ENCODE assay signal across 17 cellular contexts in the genomic region with DNA sequence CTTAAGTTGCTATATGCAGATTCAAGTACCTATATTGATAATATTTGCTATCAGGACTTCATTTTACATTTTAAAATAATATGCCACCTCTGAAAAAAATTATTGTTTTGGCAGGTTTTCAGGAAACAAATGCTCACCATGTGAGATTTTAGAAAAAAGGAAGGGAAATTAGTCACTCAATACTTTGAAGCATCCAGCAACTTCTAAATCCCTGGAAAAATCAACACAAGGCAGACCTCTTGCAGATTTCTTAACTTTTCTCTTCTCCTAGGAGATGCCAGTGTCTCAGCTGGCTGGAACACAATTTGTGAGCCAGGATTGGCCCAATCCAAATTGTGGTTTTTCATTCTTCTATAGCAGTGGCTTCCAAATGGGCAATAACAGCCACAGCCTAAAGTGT. TPM values are rescaled to one million over a fixed set of nuclear protein-coding genes. Genes with fewer than 3 reads are reported as not detected.
DNase-seq lines count a peak whose midpoint lies in the region; ATAC-seq and TF ChIP-seq lines count a peak whose summit lies in the region.
"Had no signal": no experiment of that assay in that cellular context is flagged by ENCODE, and none has a peak within 500 bp of the region (broad histone marks: within the 10 kb centered on the region; RNA-seq: fewer than 3 reads in every experiment).

No MANE protein-coding gene starts in this region.

- no peaks in the 10 kb centered on the region for H3K36me3 Mint-ChIP-seq in activated CD8-positive, alpha-beta memory T cell treated with anti-CD3 and anti-CD28 coated beads, Interleukin-2, amount 10 ng/mL, durations not matched to agents 7 days and 5 days
- no peaks in the 10 kb centered on the region for H3K36me3 Mint-ChIP-seq in activated T-helper 1 cell treated with anti-CD3 and anti-CD28 coated beads, Interleukin-12 subunit alpha, Interleukin-12 subunit beta, Interleukin-2, Interleukin-4 antibody, amounts not matched to agents 30 ng/mL and 10 ng/mL and 1 ng/mL, durations not matched to agents 14 hours and 24 hours and 36 hours (ENCODE audit: low read depth)
- no peaks in the 10 kb centered on the region for H3K36me3 Mint-ChIP-seq in WTC11

- CTCF ChIA-PET in activated CD8-positive, alpha-beta memory T cell treated with anti-CD3 and anti-CD28 coated beads, Interleukin-2, amount 10 ng/mL, durations not matched to agents 7 days and 5 days (lab: Charles Lee): no interaction called here
- CTCF ChIA-PET in WTC11 (lab: Charles Lee): no interaction called here

- H3K4me3 Mint-ChIP-seq in activated CD8-positive, alpha-beta memory T cell treated with anti-CD3 and anti-CD28 coated beads, Interleukin-2, amount 10 ng/mL, durations not matched to agents 7 days and 5 days: no peak overlapping the region
- H3K4me3 Mint-ChIP-seq in activated T-helper 1 cell treated with anti-CD3 and anti-CD28 coated beads, Interleukin-12 subunit alpha, Interleukin-12 subunit beta, Interleukin-2, Interleukin-4 antibody, amounts not matched to agents 30 ng/mL and 10 ng/mL and 1 ng/mL, durations not matched to agents 14 hours and 24 hours and 36 hours: no peak overlapping the region
- no peak overlapping the region for H3K4me3 Mint-ChIP-seq in WTC11

- peaks cover 24% of the 10 kb centered on the region for H3K27me3 Mint-ChIP-seq in activated CD8-positive, alpha-beta memory T cell treated with anti-CD3 and anti-CD28 coated beads, Interleukin-2, amount 10 ng/mL, durations not matched to agents 7 days and 5 days
- peaks cover 8% of the 10 kb centered on the region for H3K27me3 Mint-ChIP-seq in activated T-helper 1 cell treated with anti-CD3 and anti-CD28 coated beads, Interleukin-12 subunit alpha, Interleukin-12 subunit beta, Interleukin-2, Interleukin-4 antibody, amounts not matched to agents 30 ng/mL and 10 ng/mL and 1 ng/mL, durations not matched to agents 14 hours and 24 hours and 36 hours (ENCODE audit: insufficient read depth)
- no peaks in the 10 kb centered on the region; the same call in 1 of the 2 replicates for H3K27me3 Mint-ChIP-seq in WTC11 (ENCODE audit: low read depth)

- no peak for ATAC-seq in activated CD8-positive, alpha-beta memory T cell treated with anti-CD3 and anti-CD28 coated beads, Interleukin-2, amount 10 ng/mL, durations not matched to agents 7 days and 5 days
- no peak for ATAC-seq in HG02840 (IDR thresholded peaks at IDR 0.05; ENCODE audit: low FRiP score, unreplicated experiment)
- no peak for ATAC-seq in WTC11

- DNase-seq in AG08395 (ENCODE audit: low spot score): peak; percentile 42
- peak; percentile 16 for DNase-seq in LHCN-M2 (ENCODE audit: low read depth)
- DNase-seq in dermis blood vessel endothelial cell: peak; percentile 57
- peak; percentile 24 for DNase-seq in fibroblast of the conjunctiva (ENCODE audit: low read depth)
- no peak for DNase-seq in activated CD8-positive, alpha-beta memory T cell treated with anti-CD3 and anti-CD28 coated beads, Interleukin-2, amount 10 ng/mL, durations not matched to agents 7 days and 5 days
- DNase-seq in activated T-helper 1 cell treated with anti-CD3 and anti-CD28 coated beads, Interleukin-12 subunit alpha, Interleukin-12 subunit beta, Interleukin-2, Interleukin-4 antibody, amounts not matched to agents 30 ng/mL and 10 ng/mL and 1 ng/mL, durations not matched to agents 14 hours and 24 hours and 36 hours (ENCODE audit: low spot score): no peak
- DNase-seq in WTC11 (ENCODE audit: low spot score): no peak
- DNase-seq: C1 segment of cervical spinal cord, IMR-90, Karpas-422, NCI-H1105 treated with DMSO at 0.1 percent for 48 hours, NCI-H1694 treated with DMSO at 0.1 percent for 48 hours, NCI-H2107, NCI-H2227 treated with DMSO at 0.1 percent for 48 hours, NCI-H524, SJCRH30 had no signal

- no peaks in the 10 kb centered on the region for H3K9me3 Mint-ChIP-seq in activated CD8-positive, alpha-beta memory T cell treated with anti-CD3 and anti-CD28 coated beads, Interleukin-2, amount 10 ng/mL, durations not matched to agents 7 days and 5 days (ENCODE audit: low read depth)
- no peaks in the 10 kb centered on the region for H3K9me3 Mint-ChIP-seq in activated T-helper 1 cell treated with anti-CD3 and anti-CD28 coated beads, Interleukin-12 subunit alpha, Interleukin-12 subunit beta, Interleukin-2, Interleukin-4 antibody, amounts not matched to agents 30 ng/mL and 10 ng/mL and 1 ng/mL, durations not matched to agents 14 hours and 24 hours and 36 hours
- no peaks in the 10 kb centered on the region for H3K9me3 Mint-ChIP-seq in WTC11

- no peaks in the 10 kb centered on the region for H3K4me1 Mint-ChIP-seq in activated CD8-positive, alpha-beta memory T cell treated with anti-CD3 and anti-CD28 coated beads, Interleukin-2, amount 10 ng/mL, durations not matched to agents 7 days and 5 days
- H3K4me1 Mint-ChIP-seq in activated T-helper 1 cell treated with anti-CD3 and anti-CD28 coated beads, Interleukin-12 subunit alpha, Interleukin-12 subunit beta, Interleukin-2, Interleukin-4 antibody, amounts not matched to agents 30 ng/mL and 10 ng/mL and 1 ng/mL, durations not matched to agents 14 hours and 24 hours and 36 hours (ENCODE audit: low read depth): no peaks in the 10 kb centered on the region
- H3K4me1 Mint-ChIP-seq in WTC11: no peaks in the 10 kb centered on the region

- intact Hi-C loops in activated T-helper 1 cell treated with anti-CD3 and anti-CD28 coated beads, Interleukin-12 subunit alpha, Interleukin-12 subunit beta, Interleukin-2, Interleukin-4 antibody, amounts not matched to agents 30 ng/mL and 10 ng/mL and 1 ng/mL, durations not matched to agents 14 hours and 24 hours and 36 hours (cut with micrococcal nuclease): no loop called here

- H3K27ac Mint-ChIP-seq in activated CD8-positive, alpha-beta memory T cell treated with anti-CD3 and anti-CD28 coated beads, Interleukin-2, amount 10 ng/mL, durations not matched to agents 7 days and 5 days: no peak overlapping the region
- no peak overlapping the region for H3K27ac Mint-ChIP-seq in activated T-helper 1 cell treated with anti-CD3 and anti-CD28 coated beads, Interleukin-12 subunit alpha, Interleukin-12 subunit beta, Interleukin-2, Interleukin-4 antibody, amounts not matched to agents 30 ng/mL and 10 ng/mL and 1 ng/mL, durations not matched to agents 14 hours and 24 hours and 36 hours
- no peak overlapping the region for H3K27ac Mint-ChIP-seq in WTC11

- POLR2A ChIA-PET in WTC11 (lab: Charles Lee): no interaction called here

- no peak for TF ChIP-seq CTCF in WTC11 (IDR thresholded peaks at IDR 0.05)

TF ChIP-seq in WTC11, 78 proteins besides CTCF, POLR2A, EP300 and RAD21 (continues in another document):
- TF ChIP-seq, protein P1, sequence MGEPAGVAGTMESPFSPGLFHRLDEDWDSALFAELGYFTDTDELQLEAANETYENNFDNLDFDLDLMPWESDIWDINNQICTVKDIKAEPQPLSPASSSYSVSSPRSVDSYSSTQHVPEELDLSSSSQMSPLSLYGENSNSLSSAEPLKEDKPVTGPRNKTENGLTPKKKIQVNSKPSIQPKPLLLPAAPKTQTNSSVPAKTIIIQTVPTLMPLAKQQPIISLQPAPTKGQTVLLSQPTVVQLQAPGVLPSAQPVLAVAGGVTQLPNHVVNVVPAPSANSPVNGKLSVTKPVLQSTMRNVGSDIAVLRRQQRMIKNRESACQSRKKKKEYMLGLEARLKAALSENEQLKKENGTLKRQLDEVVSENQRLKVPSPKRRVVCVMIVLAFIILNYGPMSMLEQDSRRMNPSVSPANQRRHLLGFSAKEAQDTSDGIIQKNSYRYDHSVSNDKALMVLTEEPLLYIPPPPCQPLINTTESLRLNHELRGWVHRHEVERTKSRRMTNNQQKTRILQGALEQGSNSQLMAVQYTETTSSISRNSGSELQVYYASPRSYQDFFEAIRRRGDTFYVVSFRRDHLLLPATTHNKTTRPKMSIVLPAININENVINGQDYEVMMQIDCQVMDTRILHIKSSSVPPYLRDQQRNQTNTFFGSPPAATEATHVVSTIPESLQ (CRISPR knock-in tag; IDR thresholded peaks at IDR 0.05): no peak
- TF ChIP-seq, protein P2, sequence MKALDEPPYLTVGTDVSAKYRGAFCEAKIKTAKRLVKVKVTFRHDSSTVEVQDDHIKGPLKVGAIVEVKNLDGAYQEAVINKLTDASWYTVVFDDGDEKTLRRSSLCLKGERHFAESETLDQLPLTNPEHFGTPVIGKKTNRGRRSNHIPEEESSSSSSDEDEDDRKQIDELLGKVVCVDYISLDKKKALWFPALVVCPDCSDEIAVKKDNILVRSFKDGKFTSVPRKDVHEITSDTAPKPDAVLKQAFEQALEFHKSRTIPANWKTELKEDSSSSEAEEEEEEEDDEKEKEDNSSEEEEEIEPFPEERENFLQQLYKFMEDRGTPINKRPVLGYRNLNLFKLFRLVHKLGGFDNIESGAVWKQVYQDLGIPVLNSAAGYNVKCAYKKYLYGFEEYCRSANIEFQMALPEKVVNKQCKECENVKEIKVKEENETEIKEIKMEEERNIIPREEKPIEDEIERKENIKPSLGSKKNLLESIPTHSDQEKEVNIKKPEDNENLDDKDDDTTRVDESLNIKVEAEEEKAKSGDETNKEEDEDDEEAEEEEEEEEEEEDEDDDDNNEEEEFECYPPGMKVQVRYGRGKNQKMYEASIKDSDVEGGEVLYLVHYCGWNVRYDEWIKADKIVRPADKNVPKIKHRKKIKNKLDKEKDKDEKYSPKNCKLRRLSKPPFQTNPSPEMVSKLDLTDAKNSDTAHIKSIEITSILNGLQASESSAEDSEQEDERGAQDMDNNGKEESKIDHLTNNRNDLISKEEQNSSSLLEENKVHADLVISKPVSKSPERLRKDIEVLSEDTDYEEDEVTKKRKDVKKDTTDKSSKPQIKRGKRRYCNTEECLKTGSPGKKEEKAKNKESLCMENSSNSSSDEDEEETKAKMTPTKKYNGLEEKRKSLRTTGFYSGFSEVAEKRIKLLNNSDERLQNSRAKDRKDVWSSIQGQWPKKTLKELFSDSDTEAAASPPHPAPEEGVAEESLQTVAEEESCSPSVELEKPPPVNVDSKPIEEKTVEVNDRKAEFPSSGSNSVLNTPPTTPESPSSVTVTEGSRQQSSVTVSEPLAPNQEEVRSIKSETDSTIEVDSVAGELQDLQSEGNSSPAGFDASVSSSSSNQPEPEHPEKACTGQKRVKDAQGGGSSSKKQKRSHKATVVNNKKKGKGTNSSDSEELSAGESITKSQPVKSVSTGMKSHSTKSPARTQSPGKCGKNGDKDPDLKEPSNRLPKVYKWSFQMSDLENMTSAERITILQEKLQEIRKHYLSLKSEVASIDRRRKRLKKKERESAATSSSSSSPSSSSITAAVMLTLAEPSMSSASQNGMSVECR (CRISPR knock-in tag; IDR thresholded peaks at IDR 0.05; ENCODE audit: borderline replicate concordance): no peak
- TF ChIP-seq NR3C1 (CRISPR knock-in tag; conservative IDR thresholded peaks at IDR 0.05; ENCODE audit: low read depth): no peak
- TF ChIP-seq JAZF1 (CRISPR knock-in tag; IDR thresholded peaks at IDR 0.05): no peak

RNA-seq across cellular contexts. Expression of gene THOC1, which starts 27.9 kb away (rescaled TPM):
- total RNA-seq in LHCN-M2 (2014; rRNA removed): 35.8 and 38.1 TPM in 2 replicates
- 9.9 TPM for polyA plus RNA-seq in LHCN-M2 (2012)
- total RNA-seq in dermis blood vessel endothelial cell: 37.7 and 47.3 TPM in 2 replicates
- 10 to 100 TPM; 48.3 to 50.0 TPM for total RNA-seq in activated CD8-positive, alpha-beta memory T cell treated with anti-CD3 and anti-CD28 coated beads, Interleukin-2, amount 10 ng/mL, durations not matched to agents 7 days and 5 days
- total RNA-seq in activated T-helper 1 cell treated with anti-CD3 and anti-CD28 coated beads, Interleukin-12 subunit alpha, Interleukin-12 subunit beta, Interleukin-2, Interleukin-4 antibody, amounts not matched to agents 30 ng/mL and 10 ng/mL and 1 ng/mL, durations not matched to agents 14 hours and 24 hours and 36 hours: 69.9 and 76.8 TPM in 2 replicates
- 51.1 to 65.8 TPM (median 52.7 TPM) in 3 replicates for total RNA-seq in WTC11 (2021)

Comparison
In these comparisons a context has a peak if more than half of its experiments do, and no peak if none do; other contexts are left out.
1. DNase-seq: peak in AG08395 (single experiment), LHCN-M2 (single experiment), dermis blood vessel endothelial cell (single experiment) and fibroblast of the conjunctiva (single experiment); none in activated CD8-positive, alpha-beta memory T cell treated with anti-CD3 and anti-CD28 coated beads, Interleukin-2, amount 10 ng/mL, durations not matched to agents 7 days and 5 days (single experiment), activated T-helper 1 cell treated with anti-CD3 and anti-CD28 coated beads, Interleukin-12 subunit alpha, Interleukin-12 subunit beta, Interleukin-2, Interleukin-4 antibody, amounts not matched to agents 30 ng/mL and 10 ng/mL and 1 ng/mL, durations not matched to agents 14 hours and 24 hours and 36 hours (single experiment) and WTC11 (single experiment).